In genomic region chr17:57945999-57946797, GRCh38 we compare ENCODE assay signal across 8 cellular contexts. TPM values are rescaled to one million over a fixed set of nuclear protein-coding genes. Genes with fewer than 3 reads are reported as not detected.
A peak's percentile ranks its signal among the peaks of the same experiment; 100 is the strongest.
DNase-seq lines count a peak whose midpoint lies in the region; ATAC-seq and TF ChIP-seq lines count a peak whose summit lies in the region.

No MANE protein-coding gene starts in this region.

- H2AFZ ChIP-seq in OCI-LY3 (ENCODE audit: low read depth, low read length), result no peak overlapping the region

- ATAC-seq in GM19455 (IDR thresholded peaks at IDR 0.05; ENCODE audit: unreplicated experiment) (peak; percentile 24), esophagus mucosa (peak; percentile 56), gastrocnemius medialis (no peak), HG02885 (IDR thresholded peaks at IDR 0.05; ENCODE audit: poor library complexity, unreplicated experiment) (no peak)

- peak overlapping the region; percentile 64 for H3K4me3 ChIP-seq in AG10803 (ENCODE audit: low read length)
- peak overlapping the region; percentile 66 for H3K4me3 ChIP-seq in OCI-LY3 (ENCODE audit: low read length)
- H3K4me3 ChIP-seq in gastrocnemius medialis, result peak overlapping the region; percentile 46 to 58 (median 46)

- H3K27ac ChIP-seq in OCI-LY3 (ENCODE audit: low read length) (no peak overlapping the region), gastrocnemius medialis (peak overlapping the region; percentile 82 to 99 (median 98))

- H4K20me1 ChIP-seq in OCI-LY3 (ENCODE audit: insufficient read depth, low read length), result no peaks in the 10 kb centered on the region

- H3K4me1 ChIP-seq in OCI-LY3 (ENCODE audit: low read length) (peaks cover 70% of the 10 kb centered on the region), gastrocnemius medialis (peaks cover 91 to 94% of the 10 kb centered on the region in 2 donors)

- intact Hi-C loops in gastrocnemius medialis (cut with DNase I; ENCODE audit: low total_unique reads), result no loop called here

- peak overlapping the region; percentile 28; the same call in 1 of the 2 replicates for H3K9ac ChIP-seq in OCI-LY3 (ENCODE audit: low read length)

- no peak for TF ChIP-seq POLR2A in gastrocnemius medialis (IDR thresholded peaks at IDR 0.05)

- DNase-seq in AG10803 (ENCODE audit: low read depth), result peak; percentile 91
- DNase-seq in gastrocnemius medialis, result no peak
- DNase-seq in KG1 (lab: John Stamatoyannopoulos, UW), result no peak
- DNase-seq in DMS 273 (lab: John Stamatoyannopoulos, UW; ENCODE audit: unreplicated experiment), result no peak

- in situ Hi-C loops in gastrocnemius medialis (cut with MboI; ENCODE audit: low sequenced_read_pairs in 4 of 4), result no loop called here

- no peaks in the 10 kb centered on the region for H3K9me3 ChIP-seq in OCI-LY3 (ENCODE audit: insufficient read depth, low read length)
- no peaks in the 10 kb centered on the region for H3K9me3 ChIP-seq in gastrocnemius medialis

- H3K27me3 ChIP-seq in OCI-LY3 (ENCODE audit: low read depth, low read length), result peaks cover 39% of the 10 kb centered on the region
- no peaks in the 10 kb centered on the region for H3K27me3 ChIP-seq in gastrocnemius medialis

- TF ChIP-seq CTCF in AG10803 (conservative IDR thresholded peaks at IDR 0.05; ENCODE audit: low read length) (no peak), OCI-LY3 (IDR thresholded peaks at IDR 0.05; ENCODE audit: low read depth, low read length) (peak; percentile 26; the same call in 1 of the 2 replicates), gastrocnemius medialis (IDR thresholded peaks at IDR 0.05 in 4 of 5, conservative IDR thresholded peaks at IDR 0.05 in 1 of 5) (no peak)

- H3K79me2 ChIP-seq in OCI-LY3 (ENCODE audit: low read length), result no peaks in the 10 kb centered on the region

- peak overlapping the region; percentile 78 for H3K4me2 ChIP-seq in OCI-LY3 (ENCODE audit: low read length)

- H3K36me3 ChIP-seq in OCI-LY3 (replicated peaks; ENCODE audit: low read depth, low read length) (no peaks in the 10 kb centered on the region), gastrocnemius medialis (no peaks in the 10 kb centered on the region)

RNA-seq across cellular contexts. Expression of gene CUEDC1, which starts 9.0 kb away (rescaled TPM):
- total RNA-seq in esophagus mucosa, result 23.8 TPM
- 10 to 100 TPM; 31.2 to 43.9 (median 34.3) TPM for total RNA-seq in gastrocnemius medialis

RNA-seq across cellular contexts. Expression of gene VEZF1, which starts 41.9 kb away (rescaled TPM):
- 22.2 TPM for total RNA-seq in esophagus mucosa
- total RNA-seq in gastrocnemius medialis, result 100 to 1,000 TPM in 3 of 4 donors, 10 to 100 TPM in 1; 99.9 to 137 (median 106) TPM

Comparison
In these comparisons a context has a peak if more than half of its experiments do, and no peak if none do; other contexts are left out.
1. ATAC-seq: peak in GM19455 (single experiment) and esophagus mucosa (single experiment); none in gastrocnemius medialis (0 of 2) and HG02885 (single experiment).
2. Peak in every context shown above with its lines, with median percentiles within 50 percentile points of each other: H3K4me3 ChIP-seq.